In genomic region chr1:151905070-151905442, GRCh38 we compare ENCODE assay signal across 12 cellular contexts. TPM values are rescaled to one million over a fixed set of nuclear protein-coding genes. Genes with fewer than 3 reads are reported as not detected.
A peak's percentile ranks its signal among the peaks of the same experiment; 100 is the strongest.
DNase-seq lines count a peak whose midpoint lies in the region; ATAC-seq and TF ChIP-seq lines count a peak whose summit lies in the region.
"Had no signal": no experiment of that assay in that cellular context is flagged by ENCODE, and none has a peak within 500 bp of the region (broad histone marks: within the 10 kb centered on the region; RNA-seq: fewer than 3 reads in every experiment).

No MANE protein-coding gene starts in this region.

- intact Hi-C loops in psoas muscle (cut with DNase I) (no loop called here), aorta (cut with DNase I) (no loop called here)

- DNase-seq in T follicular helper cell (ENCODE audit: low read depth) (peak; percentile 36), activated T-cell treated with anti-CD3 and anti-CD28 coated beads for 24 hours (ENCODE audit: low read depth) (peak; percentile 50), fibroblast of mammary gland (ENCODE audit: low read depth) (peak; percentile 41), NCI-H2029 treated with DMSO at 0.1 percent for 48 hours (lab: John Stamatoyannopoulos, UW) (no peak), psoas muscle (no peak), GM19240 (ENCODE audit: insufficient read length, low spot score) (no peak), aorta (no peak)
- peak in 2 of 3 experiments; percentile 35 to 43 for DNase-seq in stimulated activated CD4-positive, alpha-beta T cell treated with anti-CD3 and anti-CD28 coated beads, TNF-alpha, amount 100 ng/mL, for 4 hours (ENCODE audit: low read depth in 3 of 3)
- DNase-seq: NCI-H526 treated with DMSO at 0.1 percent for 48 hours had no signal

- no peaks in the 10 kb centered on the region for H3K4me1 ChIP-seq in psoas muscle
- H3K4me1 ChIP-seq in aorta (ENCODE audit: control insufficient read depth in 1 of 2, insufficient read depth in 2 of 2, low read length in 2 of 2), result no peaks in the 10 kb centered on the region

- 67 to 81% (median 68%) methylated on average over 2 of the region's 2 CpGs for WGBS in psoas muscle, 3 donors
- WGBS in aorta, 2 donors, result 76 to 85% methylated on average over 2 of the region's 2 CpGs

- H3K9me3 ChIP-seq in psoas muscle, result peaks cover 3% of the 10 kb centered on the region
- no peaks in the 10 kb centered on the region for H3K9me3 ChIP-seq in aorta (ENCODE audit: control insufficient read depth, low read length)
- H3K9me3 ChIP-seq: vagina had no signal

- no peak for TF ChIP-seq CTCF in fibroblast of mammary gland (conservative IDR thresholded peaks at IDR 0.05; ENCODE audit: control insufficient read depth, insufficient read depth, low read depth, low read length)
- TF ChIP-seq CTCF in psoas muscle (IDR thresholded peaks at IDR 0.05), result no peak

- H3K4me3 ChIP-seq in fibroblast of mammary gland (ENCODE audit: control insufficient read depth, low read depth, low read length) (no peak overlapping the region), psoas muscle (no peak overlapping the region), aorta (ENCODE audit: low read length in 2 of 2) (no peak overlapping the region)
- H3K4me3 ChIP-seq: vagina had no signal

- H3K36me3 ChIP-seq in psoas muscle (ENCODE audit: insufficient read depth in 1 of 2, low read depth in 1 of 2) (no peaks in the 10 kb centered on the region), aorta (ENCODE audit: control insufficient read depth in 1 of 2, insufficient read depth in 2 of 2, low read length in 1 of 2) (no peaks in the 10 kb centered on the region)

- no peak overlapping the region for H3K27ac ChIP-seq in psoas muscle
- no peak overlapping the region for H3K27ac ChIP-seq in aorta (ENCODE audit: low read depth in 1 of 2, low read length in 2 of 2)
- H3K27ac ChIP-seq: vagina had no signal

- ATAC-seq in psoas muscle, result no peak
- no peak for ATAC-seq in aorta (ENCODE audit: low FRiP score)

- H3K27me3 ChIP-seq in psoas muscle (ENCODE audit: insufficient read depth in 3 of 3, low read length in 2 of 3) (no peaks in the 10 kb centered on the region), aorta (ENCODE audit: control insufficient read depth in 1 of 2, insufficient read depth in 2 of 2, low read length in 1 of 2) (no peaks in the 10 kb centered on the region)
- H3K27me3 ChIP-seq: vagina had no signal

RNA-seq across cellular contexts. Expression of gene THEM4, which starts 4.3 kb away (rescaled TPM):
- total RNA-seq in psoas muscle (10 to 100 TPM; 10.1 to 20.4 (median 13.7) TPM), aorta (10 to 100 TPM; 11.8 to 17.5 TPM)
- polyA plus RNA-seq in psoas muscle (10 to 100 TPM; 12.3 to 20.2 (median 16.0) TPM), aorta (10 to 100 TPM in 1 of 2 donors, 1 to 10 TPM in 1; 3.8 to 12.3 TPM)

RNA-seq across cellular contexts. Expression of gene THEM5, which starts 51.5 kb away (rescaled TPM):
- total RNA-seq in psoas muscle, result not detected
- not detected for polyA plus RNA-seq in psoas muscle
- total RNA-seq in aorta, result not detected
- polyA plus RNA-seq in aorta, result not detected
- total RNA-seq: HT1080, myocyte had no signal

Comparison
In these comparisons a context has a peak if more than half of its experiments do, and no peak if none do; other contexts are left out.
1. DNase-seq: peak in T follicular helper cell (single experiment), activated T-cell treated with anti-CD3 and anti-CD28 coated beads for 24 hours (single experiment), fibroblast of mammary gland (single experiment) and stimulated activated CD4-positive, alpha-beta T cell treated with anti-CD3 and anti-CD28 coated beads, TNF-alpha, amount 100 ng/mL, for 4 hours (2 of 3); none in NCI-H2029 treated with DMSO at 0.1 percent for 48 hours (single experiment), psoas muscle (0 of 2), GM19240 (single experiment) and aorta (0 of 2).